1 cellular context compared by ENCODE assay signal in genomic region chr1:94115254-94115899, GRCh38.
A peak's percentile ranks its signal among the peaks of the same experiment; 100 is the strongest.
TF ChIP-seq lines count a peak whose summit lies in the region.

No MANE protein-coding gene starts in this region.

TF ChIP-seq in HepG2, 621 proteins besides CTCF, POLR2A, EP300 and RAD21 (continued from another document):
- TF ChIP-seq SOX5 (CRISPR knock-in tag; IDR thresholded peaks at IDR 0.05; ENCODE audit: borderline replicate concordance) (0 out of 2 replicates have a peak, but pooled peaks have one; percentile 9), ZNF225 (CRISPR knock-in tag; IDR thresholded peaks at IDR 0.05) (no peak), ZNF629 (CRISPR knock-in tag; conservative IDR thresholded peaks at IDR 0.05) (peak; percentile 94), MEF2D (CRISPR knock-in tag; IDR thresholded peaks at IDR 0.05) (no peak), SOX6 (IDR thresholded peaks at IDR 0.05) (no peak), SOX6 (CRISPR knock-in tag; IDR thresholded peaks at IDR 0.05) (0 out of 2 replicates have a peak, but pooled peaks have one; percentile 18), ADNP (CRISPR knock-in tag; IDR thresholded peaks at IDR 0.05) (0 out of 2 replicates have a peak, but pooled peaks have one; percentile 25), FOXA1 (IDR thresholded peaks at IDR 0.05) (no peak), FOXA1 (CRISPR knock-in tag; IDR thresholded peaks at IDR 0.05) (0 out of 2 replicates have a peak, but pooled peaks have one; percentile 15), ZNF646 (CRISPR knock-in tag; IDR thresholded peaks at IDR 0.05) (0 out of 2 replicates have a peak, but pooled peaks have one; percentile 39), RCOR2 (CRISPR knock-in tag; IDR thresholded peaks at IDR 0.05) (0 out of 2 replicates have a peak, but pooled peaks have one; percentile 22), ATF4 (CRISPR knock-in tag; IDR thresholded peaks at IDR 0.05) (peak in 1 of 2 experiments; percentile 95; a peak in 2 of 4 replicates), SOX13 (IDR thresholded peaks at IDR 0.05) (no peak), SOX13 (CRISPR knock-in tag; conservative IDR thresholded peaks at IDR 0.05 in 1 of 2, IDR thresholded peaks at IDR 0.05 in 1 of 2) (peak in 1 of 2 experiments; percentile 55; a peak in 2 of 4 replicates), MAX (IDR thresholded peaks at IDR 0.05) (0 out of 2 replicates have a peak, but pooled peaks have one; percentile 1), KDM1A (CRISPR knock-in tag; IDR thresholded peaks at IDR 0.05) (peak; percentile 82; the same call in 1 of the 2 replicates), FOXO1 (CRISPR knock-in tag; IDR thresholded peaks at IDR 0.05) (0 out of 2 replicates have a peak, but pooled peaks have one; percentile 6), CEBPG (CRISPR knock-in tag; IDR thresholded peaks at IDR 0.05) (peak; percentile 51; the same call in 1 of the 2 replicates), KDM5B (CRISPR knock-in tag; IDR thresholded peaks at IDR 0.05; ENCODE audit: borderline replicate concordance) (no peak), GATAD2A (CRISPR knock-in tag; IDR thresholded peaks at IDR 0.05) (peak; percentile 47; the same call in 1 of the 2 replicates), RFX3 (CRISPR knock-in tag; IDR thresholded peaks at IDR 0.05) (no peak), FOSL2 (CRISPR knock-in tag; IDR thresholded peaks at IDR 0.05) (peak; percentile 15; the same call in 1 of the 2 replicates), FOXA3 (CRISPR knock-in tag; IDR thresholded peaks at IDR 0.05) (peak; percentile 57; the same call in 1 of the 2 replicates)
- TF ChIP-seq, protein P1, sequence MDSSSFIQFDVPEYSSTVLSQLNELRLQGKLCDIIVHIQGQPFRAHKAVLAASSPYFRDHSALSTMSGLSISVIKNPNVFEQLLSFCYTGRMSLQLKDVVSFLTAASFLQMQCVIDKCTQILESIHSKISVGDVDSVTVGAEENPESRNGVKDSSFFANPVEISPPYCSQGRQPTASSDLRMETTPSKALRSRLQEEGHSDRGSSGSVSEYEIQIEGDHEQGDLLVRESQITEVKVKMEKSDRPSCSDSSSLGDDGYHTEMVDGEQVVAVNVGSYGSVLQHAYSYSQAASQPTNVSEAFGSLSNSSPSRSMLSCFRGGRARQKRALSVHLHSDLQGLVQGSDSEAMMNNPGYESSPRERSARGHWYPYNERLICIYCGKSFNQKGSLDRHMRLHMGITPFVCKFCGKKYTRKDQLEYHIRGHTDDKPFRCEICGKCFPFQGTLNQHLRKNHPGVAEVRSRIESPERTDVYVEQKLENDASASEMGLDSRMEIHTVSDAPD (CRISPR knock-in tag; IDR thresholded peaks at IDR 0.05) = no peak
- TF ChIP-seq, protein P2, sequence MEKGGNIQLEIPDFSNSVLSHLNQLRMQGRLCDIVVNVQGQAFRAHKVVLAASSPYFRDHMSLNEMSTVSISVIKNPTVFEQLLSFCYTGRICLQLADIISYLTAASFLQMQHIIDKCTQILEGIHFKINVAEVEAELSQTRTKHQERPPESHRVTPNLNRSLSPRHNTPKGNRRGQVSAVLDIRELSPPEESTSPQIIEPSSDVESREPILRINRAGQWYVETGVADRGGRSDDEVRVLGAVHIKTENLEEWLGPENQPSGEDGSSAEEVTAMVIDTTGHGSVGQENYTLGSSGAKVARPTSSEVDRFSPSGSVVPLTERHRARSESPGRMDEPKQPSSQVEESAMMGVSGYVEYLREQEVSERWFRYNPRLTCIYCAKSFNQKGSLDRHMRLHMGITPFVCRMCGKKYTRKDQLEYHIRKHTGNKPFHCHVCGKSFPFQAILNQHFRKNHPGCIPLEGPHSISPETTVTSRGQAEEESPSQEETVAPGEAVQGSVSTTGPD (CRISPR knock-in tag; IDR thresholded peaks at IDR 0.05) = no peak
